Comparison of ENCODE assay signal across 19 cellular contexts in genomic region chr11:97367406-97368083, GRCh38.
"Had no signal": no experiment of that assay in that cellular context is flagged by ENCODE, and none has a peak within 500 bp of the region (broad histone marks: within the 10 kb centered on the region; RNA-seq: fewer than 3 reads in every experiment).

No MANE protein-coding gene starts in this region.

- H3K4me1 ChIP-seq: heart right ventricle, left ventricle myocardium inferior, suprapubic skin, tibial nerve, upper lobe of left lung had no signal

- H3K4me3 ChIP-seq: heart right ventricle, hepatocyte, left ventricle myocardium inferior, lung, mucosa of descending colon, ovary, skin epidermis, suprapubic skin, tibial nerve, upper lobe of left lung had no signal

- H3K27me3 ChIP-seq: heart right ventricle, hepatocyte, ovary, suprapubic skin, tibial nerve, upper lobe of left lung had no signal

- H3K36me3 ChIP-seq: heart right ventricle, left ventricle myocardium inferior, ovary, suprapubic skin, tibial nerve, upper lobe of left lung had no signal

- H2AFZ ChIP-seq: hepatocyte had no signal

- ATAC-seq: heart right ventricle; mucosa of descending colon; naive thymus-derived CD4-positive, alpha-beta T cell; natural killer cell treated with Interleukin-12 subunit alpha and Interleukin-12 subunit beta and Interleukin-15 and Interleukin-18, amount 100 ng/mL, for 72 hours; right cardiac atrium; sciatic nerve; stimulated activated effector memory CD8-positive, alpha-beta T cell treated with anti-CD3 and anti-CD28 coated beads, Interleukin-12 subunit alpha, Interleukin-12 subunit beta, amount 100 ng/mL, for 72 hours had no signal

- H3K4me2 ChIP-seq: hepatocyte had no signal

- DNase-seq: heart right ventricle; left ventricle myocardium inferior; mesendoderm; mucosa of descending colon; naive thymus-derived CD4-positive, alpha-beta T cell; ovary; retina; right cardiac atrium; stimulated activated CD4-positive, alpha-beta T cell treated with anti-CD3 and anti-CD28 coated beads, Interleukin-4, amount 100 ng/mL, for 24 hours; stimulated activated naive CD4-positive, alpha-beta T cell had no signal

- H3K79me2 ChIP-seq: hepatocyte had no signal

- H3K27ac ChIP-seq: heart right ventricle, hepatocyte, left ventricle myocardium inferior, ovary, skin epidermis, suprapubic skin, tibial nerve, upper lobe of left lung had no signal
